27 cellular contexts compared by ENCODE assay signal in the genomic region with DNA sequence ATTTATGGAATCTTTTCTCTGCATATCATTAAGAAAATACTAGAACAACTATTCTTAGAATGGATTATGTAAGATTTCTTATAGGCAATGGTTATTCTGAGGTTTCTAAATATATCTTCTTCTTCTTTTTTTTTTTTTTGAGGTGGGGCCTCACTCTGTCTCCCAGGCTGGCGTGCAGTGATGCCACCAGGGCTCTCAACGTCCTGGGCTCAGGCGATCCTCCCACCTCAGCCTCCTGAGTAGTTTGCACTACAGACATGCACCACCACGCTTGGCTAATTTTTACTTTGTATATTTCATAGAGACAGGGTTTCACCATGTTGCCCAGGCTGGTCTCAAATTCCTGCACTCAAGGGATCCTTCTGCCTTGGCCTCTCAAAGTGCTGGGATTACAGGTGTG.
"Had no signal": no experiment of that assay in that cellular context is flagged by ENCODE, and none has a peak within 500 bp of the region (broad histone marks: within the 10 kb centered on the region; RNA-seq: fewer than 3 reads in every experiment).

No MANE protein-coding gene starts in this region.

- H3K36me3 ChIP-seq: brain microvascular endothelial cell, right atrium auricular region, spleen, transverse colon, uterus, WERI-Rb-1 had no signal

- H3K27ac ChIP-seq: brain microvascular endothelial cell, coronary artery, dorsolateral prefrontal cortex, right atrium auricular region, spleen, testis, transverse colon, uterus, WERI-Rb-1 had no signal

- H3K9me3 ChIP-seq: mucosa of descending colon, right atrium auricular region, spleen, testis, transverse colon, uterus had no signal

- H3K27me3 ChIP-seq: brain microvascular endothelial cell, dorsolateral prefrontal cortex, right atrium auricular region, testis, transverse colon, uterus had no signal

- H3K4me1 ChIP-seq: right atrium auricular region, testis, transverse colon, uterus had no signal

- DNase-seq: activated CD4-positive, alpha-beta T cell treated with anti-CD3 and anti-CD28 coated beads for 48 hours; activated CD8-positive, alpha-beta T cell treated with anti-CD3 and anti-CD28 coated beads for 36 hours; activated gamma-delta T cell treated with Interleukin-2 at 50 U/mL for 16 hours; activated naive CD4-positive, alpha-beta T cell treated with anti-CD3 and anti-CD28 coated beads, Interleukin-2, amount 50 U/mL, for 16 hours; activated T-cell treated with anti-CD3 and anti-CD28 coated beads, Interleukin-2, amount 50 U/mL, for 4 hours; amniotic stem cell; brain microvascular endothelial cell; dorsolateral prefrontal cortex; effector memory CD8-positive, alpha-beta T cell; erythroblast; foreskin fibroblast; head of caudate nucleus; hippocampal formation; left cardiac atrium; left ventricle myocardium superior; mucosa of descending colon; spleen; stimulated activated naive CD4-positive, alpha-beta T cell; testis; transverse colon; uterus; WERI-Rb-1 had no signal

- H3K4me3 ChIP-seq: coronary artery, dorsolateral prefrontal cortex, mucosa of descending colon, right atrium auricular region, spleen, testis, transverse colon, uterus had no signal

- ATAC-seq: activated CD4-positive, CD25-positive, alpha-beta regulatory T cell treated with anti-CD3 and anti-CD28 coated beads, Interleukin-2, amount 50 U/mL, for 24 hours; activated CD8-positive, alpha-beta T cell treated with anti-CD3 and anti-CD28 coated beads for 36 hours; activated T-cell treated with anti-CD3 and anti-CD28 coated beads, Interleukin-2, amount 50 U/mL, for 4 hours; activated T-helper 17 cell treated with anti-CD3 and anti-CD28 coated beads, Interleukin-2, amount 50 U/mL, for 72 hours; effector memory CD8-positive, alpha-beta T cell; left cardiac atrium; left ventricle myocardium superior; mucosa of descending colon; natural killer cell treated with Interleukin-12 subunit alpha and Interleukin-12 subunit beta and Interleukin-15 and Interleukin-18, amount 100 ng/mL, for 72 hours had no signal
